19 cellular contexts compared by ENCODE assay signal in genomic region chr4:56972832-56973231, GRCh38.
"Had no signal": no experiment of that assay in that cellular context is flagged by ENCODE, and none has a peak within 500 bp of the region (broad histone marks: within the 10 kb centered on the region; RNA-seq: fewer than 3 reads in every experiment).

No MANE protein-coding gene starts in this region.

- ATAC-seq: gastroesophageal sphincter, heart left ventricle, left lobe of liver, SK-N-SH treated with all-trans-retinoic acid at 6 μM for 48 hours, T-cell, WTC11 had no signal

- H3K27me3 Mint-ChIP-seq: dendritic cell treated with granulocyte-macrophage colony-stimulating factor and Interleukin-4, amounts not matched to agents 40 ng/mL and 50 ng/mL, for 4 days; T-cell had no signal

- H3K9me3 Mint-ChIP-seq: WTC11 had no signal

- DNase-seq: activated CD4-positive, alpha-beta T cell treated with anti-CD3 and anti-CD28 coated beads for 48 hours; activated naive CD4-positive, alpha-beta T cell treated with Interleukin-2 at 50 U/mL for 16 hours; amygdala; effector memory CD4-positive, alpha-beta T cell; heart left ventricle; kidney; retina; stimulated activated CD4-positive, alpha-beta T cell treated with anti-CD3 and anti-CD28 coated beads, Interleukin-12 subunit alpha, Interleukin-12 subunit beta, amount 100 ng/mL, for 4 hours; stimulated activated CD4-positive, alpha-beta T cell treated with anti-CD3 and anti-CD28 coated beads, Interleukin-1b, Interleukin-23, amount 100 ng/mL, for 48 hours; stimulated activated CD8-positive, alpha-beta memory T cell treated with anti-CD3 and anti-CD28 coated beads, Interleukin-4, amount 100 ng/mL, for 48 hours; stimulated activated naive CD4-positive, alpha-beta T cell treated with Interleukin-2 at 50 U/mL for 16 hours; T-cell; transverse colon had no signal

- H3K27ac Mint-ChIP-seq: mesothelial cell of epicardium, T-cell, WTC11 had no signal

- H3K4me3 Mint-ChIP-seq: dendritic cell treated with granulocyte-macrophage colony-stimulating factor and Interleukin-4, amounts not matched to agents 40 ng/mL and 50 ng/mL, for 4 days; mesothelial cell of epicardium; WTC11 had no signal
